ENCODE assay signal across 23 cellular contexts in the genomic region with DNA sequence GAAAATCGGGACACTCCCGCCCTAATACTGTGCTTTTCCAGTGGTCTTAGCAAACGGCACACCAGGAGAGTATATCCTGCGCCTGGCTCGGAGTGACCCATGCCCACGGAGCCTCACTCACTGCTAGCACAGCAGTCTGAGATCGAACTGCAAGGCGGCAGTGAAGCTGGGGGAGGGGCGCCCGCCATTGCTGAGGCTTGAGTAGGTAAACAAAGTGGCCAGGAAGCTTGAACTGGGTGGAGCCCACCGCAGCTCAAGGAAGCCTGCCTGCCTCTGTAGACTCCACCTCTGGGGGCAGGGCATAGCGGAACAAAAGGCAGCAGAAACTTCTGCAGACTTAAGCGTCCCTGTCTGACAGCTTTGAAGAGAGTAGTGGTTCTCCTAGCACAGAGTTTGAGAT. TPM values are rescaled to one million over a fixed set of nuclear protein-coding genes. Genes with fewer than 3 reads are reported as not detected.
"Had no signal": no experiment of that assay in that cellular context is flagged by ENCODE, and none has a peak within 500 bp of the region (broad histone marks: within the 10 kb centered on the region; RNA-seq: fewer than 3 reads in every experiment).

No MANE protein-coding gene starts in this region.

RNA-seq across cellular contexts. Expression of gene SSX4B, which starts 22.0 kb away (rescaled TPM):
- total RNA-seq: activated T-cell treated with anti-CD3 and anti-CD28 coated beads, Interleukin-2, amount 50 U/mL, for 4 hours; activated T-helper 2 cell treated with anti-CD3 and anti-CD28 coated beads, Interferon-gamma antibody, Interleukin-2, Interleukin-4, amounts not matched to agents 10 μg/mL and 5 μg/mL and 100 μg/mL, durations not matched to agents 14 hours and 24 hours and 36 hours; astrocyte; cardiac septum; chondrocyte; endothelial cell of umbilical vein; fibroblast of lung; fibroblast of villous mesenchyme; hepatocyte; left colon; liver; mammary epithelial cell; ovary; progenitor cell of endocrine pancreas; renal cortical epithelial cell; right lobe of liver; skeletal muscle tissue; temporal lobe; tibial nerve; ureter had no signal
- polyA plus RNA-seq: endothelial cell of umbilical vein, esophagus, fibroblast of lung, hepatocyte, keratinocyte, liver, mammary epithelial cell, neural cell, ovary had no signal

RNA-seq across cellular contexts. Expression of gene SSX4, which starts 50.4 kb away (rescaled TPM):
- total RNA-seq: activated T-cell treated with anti-CD3 and anti-CD28 coated beads, Interleukin-2, amount 50 U/mL, for 4 hours; activated T-helper 2 cell treated with anti-CD3 and anti-CD28 coated beads, Interferon-gamma antibody, Interleukin-2, Interleukin-4, amounts not matched to agents 10 μg/mL and 5 μg/mL and 100 μg/mL, durations not matched to agents 14 hours and 24 hours and 36 hours; astrocyte; cardiac septum; chondrocyte; endothelial cell of umbilical vein; fibroblast of lung; fibroblast of villous mesenchyme; hepatocyte; left colon; liver; mammary epithelial cell; ovary; progenitor cell of endocrine pancreas; renal cortical epithelial cell; right lobe of liver; skeletal muscle tissue; temporal lobe; tibial nerve; ureter had no signal
- polyA plus RNA-seq: endothelial cell of umbilical vein, esophagus, fibroblast of lung, hepatocyte, keratinocyte, liver, mammary epithelial cell, neural cell, ovary had no signal
